Comparison of ENCODE assay signal across 21 cellular contexts in genomic region chr9:75333624-75334023, GRCh38.
DNase-seq lines count a peak whose midpoint lies in the region; ATAC-seq, FAIRE-seq and TF ChIP-seq lines count a peak whose summit lies in the region.
"Had no signal": no experiment of that assay in that cellular context is flagged by ENCODE, and none has a peak within 500 bp of the region (broad histone marks: within the 10 kb centered on the region; RNA-seq: fewer than 3 reads in every experiment).

No MANE protein-coding gene starts in this region.

- H3K27ac Mint-ChIP-seq in mesothelial cell of epicardium (no peak overlapping the region), type B pancreatic cell (no peak overlapping the region)
- H3K27ac Mint-ChIP-seq: activated CD4-positive, alpha-beta T cell treated with anti-CD3 and anti-CD28 coated beads, Interleukin-2, amount 10 ng/mL, durations not matched to agents 7 days and 5 days; CD8-positive, alpha-beta T cell; stimulated activated naive B cell treated with anti-CD40 and anti-IgM and Interleukin-4, amounts not matched to agents 10 μg/mL and 1 μg/mL and 100 μg/mL, for 72 hours had no signal

- no peak overlapping the region for H3K4me2 ChIP-seq in GM12878 (ENCODE audit: control insufficient read depth, insufficient read depth)
- H3K4me2 ChIP-seq: PC-9 had no signal

- no TSS peak for BruUV-seq in GM12878 (replicated peaks; lab: Mats Ljungman, UMichigan)

- peak; percentile 29; the same call in 1 of the 2 replicates for TF ChIP-seq RAD21 in GM12878 (IDR thresholded peaks at IDR 0.05; ENCODE audit: insufficient read depth, low read depth, low read length)

- RAD21 ChIA-PET in GM12878 (lab: Charles Lee; ENCODE audit: unreplicated experiment): interaction anchor here (0.6 to 0.8 kb wide), 2 partner anchors 522 to 532 kb away, joined by 3 read pairs; no protein-coding TSS in a partner anchor

- no peak overlapping the region for H2AFZ ChIP-seq in GM12878 (ENCODE audit: control insufficient read depth, low read depth, low read length)
- H2AFZ ChIP-seq: PC-9 had no signal

- H3K4me3 ChIP-seq in heart right ventricle (no peak overlapping the region), GM12878 (no peak overlapping the region)
- H3K4me3 ChIP-seq: left lung, PC-9 had no signal

- H3K36me3 Mint-ChIP-seq in mesothelial cell of epicardium (no peaks in the 10 kb centered on the region), type B pancreatic cell (no peaks in the 10 kb centered on the region)
- H3K36me3 Mint-ChIP-seq: CD8-positive, alpha-beta T cell; stimulated activated naive B cell treated with anti-CD40 and anti-IgM and Interleukin-4, amounts not matched to agents 10 μg/mL and 1 μg/mL and 100 μg/mL, for 72 hours had no signal

- H3K36me3 ChIP-seq in heart right ventricle: no peaks in the 10 kb centered on the region
- no peaks in the 10 kb centered on the region for H3K36me3 ChIP-seq in GM12878 (ENCODE audit: control insufficient read depth in 2 of 2, insufficient read depth in 2 of 2, low read length in 1 of 2)
- H3K36me3 ChIP-seq: left lung had no signal

- SMC1A ChIA-PET in GM12878 (lab: Charles Lee; ENCODE audit: uncharacterized antibody, unreplicated experiment): no interaction called here

- H3K27me3 Mint-ChIP-seq in mesothelial cell of epicardium (ENCODE audit: low read depth) (peaks cover 6% of the 10 kb centered on the region), type B pancreatic cell (no peaks in the 10 kb centered on the region)
- H3K27me3 Mint-ChIP-seq: activated CD4-positive, alpha-beta T cell treated with anti-CD3 and anti-CD28 coated beads, Interleukin-2, amount 10 ng/mL, durations not matched to agents 7 days and 5 days had no signal

- FAIRE-seq in GM12878 (lab: Jason Lieb, UNC): no peak
- FAIRE-seq: urothelium cell line had no signal

- TF ChIP-seq CTCF in heart right ventricle (IDR thresholded peaks at IDR 0.05): peak; percentile 16 to 68 (median 47)
- TF ChIP-seq CTCF in GM12878 (IDR thresholded peaks at IDR 0.05 in 2 of 3, conservative IDR thresholded peaks at IDR 0.05 in 1 of 3; ENCODE audit: control insufficient read depth in 2 of 3, extremely low read depth in 1 of 3, insufficient read depth in 1 of 3, low read depth in 3 of 3, low read length in 3 of 3): no peak
- peak; percentile 22 for TF ChIP-seq CTCF in mesothelial cell of epicardium (IDR thresholded peaks at IDR 0.05; ENCODE audit: unreplicated experiment)
- peak; percentile 63 for TF ChIP-seq CTCF in type B pancreatic cell (conservative IDR thresholded peaks at IDR 0.05)

- no peak for TF ChIP-seq POLR2A in GM12878 (IDR thresholded peaks at IDR 0.05; ENCODE audit: low read depth, low read length)

- CTCF ChIA-PET in GM12878 (lab: Yijun Ruan, JAX): no interaction called here

- H3K9me3 ChIP-seq in heart right ventricle (peaks cover 0 to 23% (median 0%) of the 10 kb centered on the region in 11 donors), GM12878 (replicated peaks; ENCODE audit: control insufficient read depth, insufficient read depth, low read length) (no peaks in the 10 kb centered on the region)
- H3K9me3 ChIP-seq: left lung had no signal

- ATAC-seq in heart right ventricle: peak in 1 of 8 donors; percentile 49
- ATAC-seq in GM12878: no peak
- no peak for ATAC-seq in HG03159 (IDR thresholded peaks at IDR 0.05; ENCODE audit: unreplicated experiment)
- ATAC-seq: CD8-positive, alpha-beta T cell; left lung; stimulated activated naive B cell treated with anti-CD40 and anti-IgM and Interleukin-4, amounts not matched to agents 10 μg/mL and 1 μg/mL and 100 μg/mL, for 72 hours had no signal

- peaks cover 37% of the 10 kb centered on the region for H3K9me3 Mint-ChIP-seq in mesothelial cell of epicardium
- H3K9me3 Mint-ChIP-seq in type B pancreatic cell: no peaks in the 10 kb centered on the region
- H3K9me3 Mint-ChIP-seq: activated CD4-positive, alpha-beta T cell treated with anti-CD3 and anti-CD28 coated beads, Interleukin-2, amount 10 ng/mL, durations not matched to agents 7 days and 5 days had no signal

- intact Hi-C loops in heart right ventricle (cut with DNase I): loop anchor here in 9 of 10 donors (5.0 to 10.0 kb wide), 8 partner anchors 59 to 961 kb away; no protein-coding TSS in a partner anchor
- intact Hi-C loops in cardiac septum (cut with DNase I): loop anchor here (10.0 kb wide), 1 partner anchor 531 kb away; no protein-coding TSS in a partner anchor
- intact Hi-C loops in GM12878 (cut with micrococcal nuclease; ENCODE audit: unreplicated experiment): no loop called here

- H3K9ac ChIP-seq in GM12878 (ENCODE audit: control insufficient read depth, insufficient read depth, low read length): no peak overlapping the region

- in situ Hi-C loops in GM12878 (cut with MboI): no loop called here

- POLR2A ChIA-PET in GM12878 (lab: Charles Lee): interaction anchor here (0.6 kb wide), 1 partner anchor 21 kb away, joined by 3 read pairs; no protein-coding TSS in a partner anchor

- H3K4me1 ChIP-seq in heart right ventricle: no peaks in the 10 kb centered on the region
- H3K4me1 ChIP-seq in GM12878 (ENCODE audit: control insufficient read depth, insufficient read depth, low read length): no peaks in the 10 kb centered on the region
- H3K4me1 ChIP-seq: left lung had no signal

- no peak overlapping the region for H3K4me3 Mint-ChIP-seq in mesothelial cell of epicardium
- no peak overlapping the region for H3K4me3 Mint-ChIP-seq in type B pancreatic cell
- H3K4me3 Mint-ChIP-seq: activated CD4-positive, alpha-beta T cell treated with anti-CD3 and anti-CD28 coated beads, Interleukin-2, amount 10 ng/mL, durations not matched to agents 7 days and 5 days; CD8-positive, alpha-beta T cell; stimulated activated naive B cell treated with anti-CD40 and anti-IgM and Interleukin-4, amounts not matched to agents 10 μg/mL and 1 μg/mL and 100 μg/mL, for 72 hours had no signal

- 51 to 67% methylated on average over 2 of the region's 2 CpGs for WGBS in heart right ventricle, 2 donors
- 6% methylated on average over 2 of the region's 2 CpGs for WGBS in GM12878 (ENCODE audit: insufficient coverage, insufficient replicate concordance, low lambda C conversion rate, missing lambda C conversion rate)

- no peak for TF ChIP-seq EP300 in GM12878 (IDR thresholded peaks at IDR 0.05; ENCODE audit: borderline replicate concordance in 1 of 2, control insufficient read depth in 1 of 2, low read depth in 2 of 2, low read length in 2 of 2)

- no peaks in the 10 kb centered on the region for H4K20me1 ChIP-seq in GM12878 (ENCODE audit: control insufficient read depth, insufficient read depth)

- H3K27ac ChIP-seq in heart right ventricle: no peak overlapping the region
- no peak overlapping the region for H3K27ac ChIP-seq in GM12878 (ENCODE audit: control insufficient read depth, insufficient read depth)
- H3K27ac ChIP-seq: left lung, PC-9 had no signal

- H3K27me3 ChIP-seq in heart right ventricle (no peaks in the 10 kb centered on the region), GM12878 (replicated peaks in 1 of 2; ENCODE audit: control insufficient read depth in 2 of 2, insufficient read depth in 2 of 2, low read length in 1 of 2) (no peaks in the 10 kb centered on the region)
- H3K27me3 ChIP-seq: left lung had no signal

- H3K4me1 Mint-ChIP-seq in mesothelial cell of epicardium (no peaks in the 10 kb centered on the region), type B pancreatic cell (ENCODE audit: unreplicated experiment) (no peaks in the 10 kb centered on the region)
- H3K4me1 Mint-ChIP-seq: activated CD4-positive, alpha-beta T cell treated with anti-CD3 and anti-CD28 coated beads, Interleukin-2, amount 10 ng/mL, durations not matched to agents 7 days and 5 days had no signal

- DNase-seq in heart right ventricle: no peak
- DNase-seq in cardiac septum (ENCODE audit: low spot score): no peak
- no peak for DNase-seq in GM12878 (ENCODE audit: low read depth, low spot score)
- no peak for DNase-seq in mesothelial cell of epicardium (ENCODE audit: low spot score in 2 of 2, unreplicated experiment in 2 of 2)
- DNase-seq in type B pancreatic cell (ENCODE audit: extremely low spot score, unreplicated experiment): no peak
- no peak for DNase-seq in NCI-H1694 treated with DMSO at 0.1 percent for 48 hours (lab: John Stamatoyannopoulos, UW)
- no peak for DNase-seq in activated CD4-positive, alpha-beta T cell treated with anti-CD3 and anti-CD28 coated beads for 48 hours
- DNase-seq: activated CD4-positive, alpha-beta T cell treated with anti-CD3 and anti-CD28 coated beads, Interleukin-2, amount 10 ng/mL, durations not matched to agents 7 days and 5 days; activated CD8-positive, alpha-beta memory T cell treated with anti-CD3 and anti-CD28 coated beads, Interleukin-2, amount 50 U/mL, for 48 hours; activated gamma-delta T cell; amniotic stem cell; CD8-positive, alpha-beta T cell; foreskin fibroblast; left lung; NCI-H1930; NCI-H524 treated with DMSO at 0.1 percent for 48 hours; PC-9; stimulated activated CD4-positive, alpha-beta T cell treated with anti-CD3 and anti-CD28 coated beads, Interleukin-15, amount 100 ng/mL, for 24 hours; stimulated activated naive B cell treated with anti-CD40 and anti-IgM and Interleukin-4, amounts not matched to agents 10 μg/mL and 1 μg/mL and 100 μg/mL, for 72 hours had no signal

- H3K79me2 ChIP-seq in GM12878 (ENCODE audit: control insufficient read depth, insufficient read depth, low read length): no peaks in the 10 kb centered on the region

TF ChIP-seq in GM12878, 131 proteins besides CTCF, POLR2A, EP300 and RAD21 (continues in another document):
- TF ChIP-seq LARP7 (IDR thresholded peaks at IDR 0.05) (no peak), ZBTB33 (IDR thresholded peaks at IDR 0.05) (no peak), SUZ12 (IDR thresholded peaks at IDR 0.05; ENCODE audit: unreplicated experiment) (no peak), RUNX3 (IDR thresholded peaks at IDR 0.05; ENCODE audit: low read length) (no peak)

Comparison
In these comparisons a context has a peak if more than half of its experiments do, and no peak if none do; other contexts are left out.
1. CTCF ChIP-seq: peak in heart right ventricle (9 of 9), mesothelial cell of epicardium (single experiment) and type B pancreatic cell (single experiment); none in GM12878 (0 of 3).